In the genomic region with DNA sequence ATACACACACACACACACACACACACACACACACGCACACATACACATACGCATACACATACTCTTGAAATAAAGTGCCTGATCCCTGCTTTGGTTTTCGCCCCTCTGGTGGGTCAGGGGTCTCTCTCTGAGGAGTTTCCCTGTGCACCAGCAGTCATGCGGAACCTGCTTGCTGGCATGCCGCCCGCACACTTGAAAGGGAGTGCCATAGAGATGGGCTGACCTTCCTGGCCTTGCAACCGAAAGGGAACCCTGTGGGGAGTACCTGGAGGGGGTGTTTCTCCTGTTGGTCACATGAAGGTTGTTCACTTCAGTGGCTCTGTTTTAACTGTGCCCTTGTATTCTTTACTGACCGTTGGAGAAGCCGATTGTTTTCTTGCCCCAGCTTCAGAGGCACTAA, we compare ENCODE assay signal across 14 cellular contexts.
"Had no signal": no experiment of that assay in that cellular context is flagged by ENCODE, and none has a peak within 500 bp of the region (broad histone marks: within the 10 kb centered on the region; RNA-seq: fewer than 3 reads in every experiment).

No MANE protein-coding gene starts in this region.

- H3K4me3 ChIP-seq: ascending aorta, dorsolateral prefrontal cortex, heart left ventricle, right atrium auricular region, transverse colon had no signal

- H3K36me3 ChIP-seq: ascending aorta, heart left ventricle, right atrium auricular region, transverse colon had no signal

- H3K27ac ChIP-seq: ascending aorta, dorsolateral prefrontal cortex, foreskin keratinocyte, heart left ventricle, right atrium auricular region, transverse colon, VCaP had no signal

- DNase-seq: activated CD4-positive, alpha-beta T cell treated with anti-CD3 and anti-CD28 coated beads for 36 hours; activated CD8-positive, alpha-beta memory T cell treated with anti-CD3 and anti-CD28 coated beads, Interleukin-2, amount 50 U/mL, for 48 hours; activated CD8-positive, alpha-beta T cell treated with anti-CD3 and anti-CD28 coated beads, Interleukin-2, amount 10 ng/mL, durations not matched to agents 7 days and 5 days; activated naive CD4-positive, alpha-beta T cell; dorsolateral prefrontal cortex; foreskin keratinocyte; heart left ventricle; kidney; small intestine; T-helper 9 cell; transverse colon had no signal

- H3K4me1 ChIP-seq: ascending aorta, foreskin keratinocyte, heart left ventricle, right atrium auricular region, transverse colon had no signal

- H3K27me3 ChIP-seq: ascending aorta, foreskin keratinocyte, right atrium auricular region, transverse colon had no signal

- H3K9me3 ChIP-seq: ascending aorta, heart left ventricle, right atrium auricular region, transverse colon had no signal
